In genomic region chr11:69387409-69387885, GRCh38 we compare ENCODE assay signal across 15 cellular contexts.
"Had no signal": no experiment of that assay in that cellular context is flagged by ENCODE, and none has a peak within 500 bp of the region (broad histone marks: within the 10 kb centered on the region; RNA-seq: fewer than 3 reads in every experiment).

No MANE protein-coding gene starts in this region.

- H3K36me3 ChIP-seq: ascending aorta, left ventricle myocardium inferior, sigmoid colon, spleen, upper lobe of left lung had no signal

- H3K27me3 ChIP-seq: ascending aorta, foreskin keratinocyte, upper lobe of left lung had no signal

- DNase-seq: activated CD4-positive, alpha-beta T cell treated with anti-CD3 and anti-CD28 coated beads for 36 hours; activated naive CD4-positive, alpha-beta T cell treated with Interleukin-2 at 50 U/mL for 16 hours; activated naive CD8-positive, alpha-beta T cell treated with anti-CD3 and anti-CD28 coated beads, Interleukin-2, amount 50 U/mL, for 24 hours; glutamatergic neuron; hypothalamus; left ventricle myocardium inferior; nephron progenitor cell; sigmoid colon; spleen; stimulated activated CD4-positive, alpha-beta T cell treated with anti-CD3 and anti-CD28 coated beads, Interleukin-1b, Interleukin-23, amount 100 ng/mL, for 48 hours; stimulated activated naive CD8-positive, alpha-beta T cell treated with anti-CD3 and anti-CD28 coated beads, Interleukin-15, amount 100 ng/mL, for 72 hours; T-helper 2 cell; upper lobe of left lung had no signal

- H3K27ac ChIP-seq: ascending aorta, foreskin keratinocyte, left ventricle myocardium inferior, sigmoid colon, spleen, upper lobe of left lung had no signal

- H3K4me3 ChIP-seq: ascending aorta, left ventricle myocardium inferior, sigmoid colon, spleen, upper lobe of left lung had no signal

- H3K4me1 ChIP-seq: ascending aorta, foreskin keratinocyte, left ventricle myocardium inferior, sigmoid colon, spleen, upper lobe of left lung had no signal

- ATAC-seq: activated CD4-positive, alpha-beta T cell treated with anti-CD3 and anti-CD28 coated beads for 36 hours; activated naive CD8-positive, alpha-beta T cell treated with anti-CD3 and anti-CD28 coated beads, Interleukin-2, amount 50 U/mL, for 24 hours; foreskin keratinocyte; stimulated activated naive CD8-positive, alpha-beta T cell treated with anti-CD3 and anti-CD28 coated beads, Interleukin-15, amount 100 ng/mL, for 72 hours had no signal
